Comparison of ENCODE assay signal across 1 cellular context in the genomic region with DNA sequence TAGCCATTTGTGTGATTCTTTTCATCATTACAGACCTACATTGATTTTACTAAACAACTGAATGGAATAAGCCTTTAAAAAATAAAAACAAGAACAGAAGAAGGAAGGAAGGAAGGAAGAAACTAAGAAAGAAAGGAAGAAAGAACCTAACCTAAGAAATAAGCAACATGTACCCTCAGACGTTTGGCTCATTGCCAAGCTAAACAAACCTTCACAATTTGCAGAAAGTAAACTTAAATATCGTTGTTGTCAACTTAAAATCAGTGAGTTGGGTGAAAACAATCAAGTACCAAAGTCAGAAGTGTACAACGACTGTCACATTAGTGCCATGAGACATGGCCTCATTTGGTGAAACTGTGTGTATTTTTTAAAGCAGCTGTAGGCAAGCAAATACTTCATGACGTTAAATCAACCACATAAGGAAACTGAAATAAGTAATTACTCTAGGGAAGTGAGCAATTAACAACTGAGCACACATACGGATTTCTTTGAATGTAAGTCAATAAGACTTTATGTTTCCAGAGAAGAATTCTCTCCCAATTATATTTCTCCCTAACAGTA.
TF ChIP-seq lines count a peak whose summit lies in the region.

No MANE protein-coding gene starts in this region.

TF ChIP-seq in GM23338, 12 proteins besides CTCF, POLR2A, EP300 and RAD21:
- TF ChIP-seq, protein P1, sequence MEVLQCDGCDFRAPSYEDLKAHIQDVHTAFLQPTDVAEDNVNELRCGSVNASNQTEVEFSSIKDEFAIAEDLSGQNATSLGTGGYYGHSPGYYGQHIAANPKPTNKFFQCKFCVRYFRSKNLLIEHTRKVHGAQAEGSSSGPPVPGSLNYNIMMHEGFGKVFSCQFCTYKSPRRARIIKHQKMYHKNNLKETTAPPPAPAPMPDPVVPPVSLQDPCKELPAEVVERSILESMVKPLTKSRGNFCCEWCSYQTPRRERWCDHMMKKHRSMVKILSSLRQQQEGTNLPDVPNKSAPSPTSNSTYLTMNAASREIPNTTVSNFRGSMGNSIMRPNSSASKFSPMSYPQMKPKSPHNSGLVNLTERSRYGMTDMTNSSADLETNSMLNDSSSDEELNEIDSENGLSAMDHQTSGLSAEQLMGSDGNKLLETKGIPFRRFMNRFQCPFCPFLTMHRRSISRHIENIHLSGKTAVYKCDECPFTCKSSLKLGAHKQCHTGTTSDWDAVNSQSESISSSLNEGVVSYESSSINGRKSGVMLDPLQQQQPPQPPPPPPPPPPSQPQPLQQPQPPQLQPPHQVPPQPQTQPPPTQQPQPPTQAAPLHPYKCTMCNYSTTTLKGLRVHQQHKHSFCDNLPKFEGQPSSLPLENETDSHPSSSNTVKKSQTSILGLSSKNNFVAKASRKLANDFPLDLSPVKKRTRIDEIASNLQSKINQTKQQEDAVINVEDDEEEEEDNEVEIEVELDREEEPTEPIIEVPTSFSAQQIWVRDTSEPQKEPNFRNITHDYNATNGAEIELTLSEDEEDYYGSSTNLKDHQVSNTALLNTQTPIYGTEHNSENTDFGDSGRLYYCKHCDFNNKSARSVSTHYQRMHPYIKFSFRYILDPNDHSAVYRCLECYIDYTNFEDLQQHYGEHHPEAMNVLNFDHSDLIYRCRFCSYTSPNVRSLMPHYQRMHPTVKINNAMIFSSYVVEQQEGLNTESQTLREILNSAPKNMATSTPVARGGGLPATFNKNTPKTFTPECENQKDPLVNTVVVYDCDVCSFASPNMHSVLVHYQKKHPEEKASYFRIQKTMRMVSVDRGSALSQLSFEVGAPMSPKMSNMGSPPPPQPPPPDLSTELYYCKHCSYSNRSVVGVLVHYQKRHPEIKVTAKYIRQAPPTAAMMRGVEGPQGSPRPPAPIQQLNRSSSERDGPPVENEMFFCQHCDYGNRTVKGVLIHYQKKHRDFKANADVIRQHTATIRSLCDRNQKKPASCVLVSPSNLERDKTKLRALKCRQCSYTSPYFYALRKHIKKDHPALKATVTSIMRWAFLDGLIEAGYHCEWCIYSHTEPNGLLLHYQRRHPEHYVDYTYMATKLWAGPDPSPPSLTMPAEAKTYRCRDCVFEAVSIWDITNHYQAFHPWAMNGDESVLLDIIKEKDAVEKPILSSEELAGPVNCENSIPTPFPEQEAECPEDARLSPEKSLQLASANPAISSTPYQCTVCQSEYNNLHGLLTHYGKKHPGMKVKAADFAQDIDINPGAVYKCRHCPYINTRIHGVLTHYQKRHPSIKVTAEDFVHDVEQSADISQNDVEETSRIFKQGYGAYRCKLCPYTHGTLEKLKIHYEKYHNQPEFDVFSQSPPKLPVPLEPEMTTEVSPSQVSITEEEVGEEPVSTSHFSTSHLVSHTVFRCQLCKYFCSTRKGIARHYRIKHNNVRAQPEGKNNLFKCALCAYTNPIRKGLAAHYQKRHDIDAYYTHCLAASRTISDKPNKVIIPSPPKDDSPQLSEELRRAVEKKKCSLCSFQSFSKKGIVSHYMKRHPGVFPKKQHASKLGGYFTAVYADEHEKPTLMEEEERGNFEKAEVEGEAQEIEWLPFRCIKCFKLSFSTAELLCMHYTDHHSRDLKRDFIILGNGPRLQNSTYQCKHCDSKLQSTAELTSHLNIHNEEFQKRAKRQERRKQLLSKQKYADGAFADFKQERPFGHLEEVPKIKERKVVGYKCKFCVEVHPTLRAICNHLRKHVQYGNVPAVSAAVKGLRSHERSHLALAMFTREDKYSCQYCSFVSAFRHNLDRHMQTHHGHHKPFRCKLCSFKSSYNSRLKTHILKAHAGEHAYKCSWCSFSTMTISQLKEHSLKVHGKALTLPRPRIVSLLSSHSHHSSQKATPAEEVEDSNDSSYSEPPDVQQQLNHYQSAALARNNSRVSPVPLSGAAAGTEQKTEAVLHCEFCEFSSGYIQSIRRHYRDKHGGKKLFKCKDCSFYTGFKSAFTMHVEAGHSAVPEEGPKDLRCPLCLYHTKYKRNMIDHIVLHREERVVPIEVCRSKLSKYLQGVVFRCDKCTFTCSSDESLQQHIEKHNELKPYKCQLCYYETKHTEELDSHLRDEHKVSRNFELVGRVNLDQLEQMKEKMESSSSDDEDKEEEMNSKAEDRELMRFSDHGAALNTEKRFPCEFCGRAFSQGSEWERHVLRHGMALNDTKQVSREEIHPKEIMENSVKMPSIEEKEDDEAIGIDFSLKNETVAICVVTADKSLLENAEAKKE (CRISPR knock-in tag; IDR thresholded peaks at IDR 0.05): no peak
- no peak for TF ChIP-seq CREB1 (CRISPR knock-in tag; IDR thresholded peaks at IDR 0.05; ENCODE audit: low read depth)
- TF ChIP-seq EZH2 (IDR thresholded peaks at IDR 0.05; ENCODE audit: low read depth, unreplicated experiment): no peak
- no peak for TF ChIP-seq EZH2phosphoT487 (IDR thresholded peaks at IDR 0.05; ENCODE audit: unreplicated experiment)
- TF ChIP-seq, protein P2, sequence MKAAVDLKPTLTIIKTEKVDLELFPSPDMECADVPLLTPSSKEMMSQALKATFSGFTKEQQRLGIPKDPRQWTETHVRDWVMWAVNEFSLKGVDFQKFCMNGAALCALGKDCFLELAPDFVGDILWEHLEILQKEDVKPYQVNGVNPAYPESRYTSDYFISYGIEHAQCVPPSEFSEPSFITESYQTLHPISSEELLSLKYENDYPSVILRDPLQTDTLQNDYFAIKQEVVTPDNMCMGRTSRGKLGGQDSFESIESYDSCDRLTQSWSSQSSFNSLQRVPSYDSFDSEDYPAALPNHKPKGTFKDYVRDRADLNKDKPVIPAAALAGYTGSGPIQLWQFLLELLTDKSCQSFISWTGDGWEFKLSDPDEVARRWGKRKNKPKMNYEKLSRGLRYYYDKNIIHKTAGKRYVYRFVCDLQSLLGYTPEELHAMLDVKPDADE (IDR thresholded peaks at IDR 0.05): no peak
- TF ChIP-seq ZNF331 (CRISPR knock-in tag; IDR thresholded peaks at IDR 0.05; ENCODE audit: low read depth): no peak
- TF ChIP-seq ZNF114 (CRISPR knock-in tag; IDR thresholded peaks at IDR 0.05): no peak
- TF ChIP-seq NANOG (IDR thresholded peaks at IDR 0.05; ENCODE audit: borderline replicate concordance): no peak
- TF ChIP-seq POLR2AphosphoS5 (IDR thresholded peaks at IDR 0.05; ENCODE audit: low read depth): no peak
- TF ChIP-seq JUNB (IDR thresholded peaks at IDR 0.05; ENCODE audit: unreplicated experiment): no peak
- no peak for TF ChIP-seq STAT1 (IDR thresholded peaks at IDR 0.05; ENCODE audit: unreplicated experiment)
- TF ChIP-seq REST (IDR thresholded peaks at IDR 0.05; ENCODE audit: unreplicated experiment): no peak
